ENCODE assay signal across 28 cellular contexts in the genomic region with DNA sequence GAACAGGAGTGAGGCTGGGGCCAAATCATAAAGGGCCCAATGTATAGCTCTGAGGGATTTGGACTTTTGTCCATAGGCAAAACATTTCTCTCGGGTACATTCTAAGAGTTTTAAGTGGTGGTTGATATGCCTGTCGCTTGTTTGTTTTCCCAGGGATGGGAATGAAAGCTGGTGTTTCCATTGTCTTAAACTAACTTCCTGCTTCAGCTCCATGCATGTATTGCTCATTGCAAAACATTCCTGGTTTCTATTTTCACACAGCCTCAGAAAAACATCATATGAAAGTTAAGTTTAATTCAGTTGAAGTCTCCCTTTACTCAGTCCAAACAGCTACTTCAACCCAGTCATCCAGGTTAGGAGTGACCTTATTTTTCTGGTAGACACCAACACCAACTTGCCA.
DNase-seq lines count a peak whose midpoint lies in the region; ATAC-seq, FAIRE-seq and TF ChIP-seq lines count a peak whose summit lies in the region.
"Had no signal": no experiment of that assay in that cellular context is flagged by ENCODE, and none has a peak within 500 bp of the region (broad histone marks: within the 10 kb centered on the region; RNA-seq: fewer than 3 reads in every experiment).

No MANE protein-coding gene starts in this region.

- H3K27me3 ChIP-seq in keratinocyte (ENCODE audit: control insufficient read depth, extremely low read depth, insufficient read depth, low read length) = no peaks in the 10 kb centered on the region
- H3K27me3 ChIP-seq: Peyer's patch, right lobe of liver had no signal

- H3K27ac ChIP-seq in keratinocyte (ENCODE audit: control insufficient read depth, insufficient read depth, low read length) (no peak overlapping the region), substantia nigra (ENCODE audit: low read depth, low read length, poor library complexity, severe bottlenecking) (no peak overlapping the region)
- H3K27ac ChIP-seq: Peyer's patch, right lobe of liver had no signal

- H3K9me3 ChIP-seq in keratinocyte (ENCODE audit: control insufficient read depth, low read depth, low read length) = no peaks in the 10 kb centered on the region
- H3K9me3 ChIP-seq: Peyer's patch, right lobe of liver had no signal

- no peak overlapping the region for H3K9ac ChIP-seq in keratinocyte (ENCODE audit: control insufficient read depth, extremely low read depth, insufficient read depth, low read length)

- H2AFZ ChIP-seq in keratinocyte (ENCODE audit: control insufficient read depth, low read length) = no peak overlapping the region

- peaks cover 35% of the 10 kb centered on the region for H3K4me1 ChIP-seq in keratinocyte (ENCODE audit: control insufficient read depth, extremely low read depth, insufficient read depth, low read length)
- H3K4me1 ChIP-seq: Peyer's patch, right lobe of liver had no signal

- dilution Hi-C loops in keratinocyte (cut with MboI; ENCODE audit: extremely low pct_ligation_motif_present, low sequenced_read_pairs) = no loop called here

- H3K79me2 ChIP-seq in keratinocyte (ENCODE audit: control insufficient read depth, insufficient read depth, low read length) = no peaks in the 10 kb centered on the region

- H3K36me3 Mint-ChIP-seq in chondrocyte (ENCODE audit: low read depth) = no peaks in the 10 kb centered on the region
- H3K36me3 Mint-ChIP-seq: activated CD8-positive, alpha-beta memory T cell treated with anti-CD3 and anti-CD28 coated beads, Interleukin-2, amount 10 ng/mL, durations not matched to agents 7 days and 5 days; activated naive CD4-positive, alpha-beta T cell treated with anti-CD3 and anti-CD28 coated beads, Interleukin-2, amount 50 U/mL, for 72 hours; CD4-positive, CD25-positive, alpha-beta regulatory T cell; stimulated activated memory B cell treated with anti-CD40 and anti-IgM and Interleukin-4, amounts not matched to agents 10 μg/mL and 1 μg/mL and 100 μg/mL, for 72 hours; WTC11 had no signal

- H3K4me2 ChIP-seq in keratinocyte (ENCODE audit: control insufficient read depth, extremely low read depth, insufficient read depth, low read depth, low read length) = no peak overlapping the region

- no peak for ATAC-seq in HG02798 (IDR thresholded peaks at IDR 0.05; ENCODE audit: poor library complexity, unreplicated experiment)
- no peak for ATAC-seq in GM19455 (IDR thresholded peaks at IDR 0.05; ENCODE audit: unreplicated experiment)
- ATAC-seq: activated CD8-positive, alpha-beta memory T cell treated with anti-CD3 and anti-CD28 coated beads, Interleukin-2, amount 10 ng/mL, durations not matched to agents 7 days and 5 days; activated naive CD4-positive, alpha-beta T cell treated with anti-CD3 and anti-CD28 coated beads, Interleukin-2, amount 50 U/mL, for 72 hours; left colon; right lobe of liver; stimulated activated memory B cell treated with anti-CD40 and anti-IgM and Interleukin-4, amounts not matched to agents 10 μg/mL and 1 μg/mL and 100 μg/mL, for 72 hours; WTC11 had no signal

- H3K27me3 Mint-ChIP-seq in chondrocyte (ENCODE audit: low read depth) = peaks cover 7% of the 10 kb centered on the region
- H3K27me3 Mint-ChIP-seq: activated CD8-positive, alpha-beta memory T cell treated with anti-CD3 and anti-CD28 coated beads, Interleukin-2, amount 10 ng/mL, durations not matched to agents 7 days and 5 days; CD4-positive, CD25-positive, alpha-beta regulatory T cell; central memory CD8-positive, alpha-beta T cell had no signal

- peak; percentile 52 for DNase-seq in LHCN-M2 (ENCODE audit: low read depth)
- DNase-seq in chondrocyte (ENCODE audit: low spot score) = no peak
- DNase-seq in keratinocyte (ENCODE audit: low read depth, low spot score) = no peak
- DNase-seq in NCI-H146 treated with DMSO at 0.1 percent for 48 hours (lab: John Stamatoyannopoulos, UW; ENCODE audit: unreplicated experiment) = no peak
- no peak for DNase-seq in substantia nigra (lab: John Stamatoyannopoulos, UW)
- DNase-seq: activated CD4-positive, alpha-beta T cell treated with anti-CD3 and anti-CD28 coated beads, Interleukin-2, amount 50 U/mL, for 1 hour; activated CD8-positive, alpha-beta memory T cell treated with anti-CD3 and anti-CD28 coated beads, Interleukin-2, amount 10 ng/mL, durations not matched to agents 7 days and 5 days; anterior cingulate cortex; CD4-positive, CD25-positive, alpha-beta regulatory T cell; foreskin melanocyte; left colon; NCI-H1930; NCI-H748 treated with DMSO at 0.1 percent for 48 hours; Peyer's patch; right lobe of liver; SIG-M5; stimulated activated CD4-positive, alpha-beta T cell treated with anti-CD3 and anti-CD28 coated beads, Interleukin-4, amount 100 ng/mL, for 4 hours; SW 1271; T1000 had no signal

- no peak overlapping the region for H3K4me3 ChIP-seq in keratinocyte (ENCODE audit: control insufficient read depth in 2 of 3, extremely low read depth in 1 of 3, insufficient read depth in 2 of 3, low read depth in 1 of 3, low read length in 3 of 3)
- H3K4me3 ChIP-seq: Peyer's patch, right lobe of liver had no signal

- FAIRE-seq in keratinocyte (lab: Jason Lieb, UNC) = peak; percentile 39
- FAIRE-seq: D721Med, endothelial cell of umbilical vein had no signal

- TF ChIP-seq CTCF in chondrocyte (IDR thresholded peaks at IDR 0.05) (no peak), keratinocyte (optimal IDR thresholded peaks at IDR 0.05 in 1 of 3, IDR thresholded peaks at IDR 0.05 in 1 of 3, conservative IDR thresholded peaks at IDR 0.05 in 1 of 3; ENCODE audit: extremely low read depth in 1 of 3, insufficient read depth in 2 of 3, low read length in 3 of 3) (no peak)

- no peaks in the 10 kb centered on the region for H3K9me3 Mint-ChIP-seq in chondrocyte (ENCODE audit: low read depth)
- H3K9me3 Mint-ChIP-seq: WTC11 had no signal

- H4K20me1 ChIP-seq in keratinocyte (ENCODE audit: control insufficient read depth, extremely low read depth, insufficient read depth, low read length) = no peaks in the 10 kb centered on the region

- no peak overlapping the region for H3K4me3 Mint-ChIP-seq in chondrocyte (ENCODE audit: unreplicated experiment)
- H3K4me3 Mint-ChIP-seq: activated CD8-positive, alpha-beta memory T cell treated with anti-CD3 and anti-CD28 coated beads, Interleukin-2, amount 10 ng/mL, durations not matched to agents 7 days and 5 days; CD4-positive, CD25-positive, alpha-beta regulatory T cell; central memory CD8-positive, alpha-beta T cell; stimulated activated memory B cell treated with anti-CD40 and anti-IgM and Interleukin-4, amounts not matched to agents 10 μg/mL and 1 μg/mL and 100 μg/mL, for 72 hours; WTC11 had no signal

- peak overlapping the region; percentile 52 for H3K27ac Mint-ChIP-seq in chondrocyte (ENCODE audit: unreplicated experiment)
- H3K27ac Mint-ChIP-seq: activated CD8-positive, alpha-beta memory T cell treated with anti-CD3 and anti-CD28 coated beads, Interleukin-2, amount 10 ng/mL, durations not matched to agents 7 days and 5 days; activated naive CD4-positive, alpha-beta T cell treated with anti-CD3 and anti-CD28 coated beads, Interleukin-2, amount 50 U/mL, for 72 hours; progenitor cell of endocrine pancreas; stimulated activated memory B cell treated with anti-CD40 and anti-IgM and Interleukin-4, amounts not matched to agents 10 μg/mL and 1 μg/mL and 100 μg/mL, for 72 hours; WTC11 had no signal

- no peaks in the 10 kb centered on the region for H3K9me1 ChIP-seq in keratinocyte (ENCODE audit: control insufficient read depth, extremely low read depth, insufficient read depth, low read length)

- peaks cover 13% of the 10 kb centered on the region for H3K4me1 Mint-ChIP-seq in chondrocyte (ENCODE audit: low read depth)
- H3K4me1 Mint-ChIP-seq: activated CD8-positive, alpha-beta memory T cell treated with anti-CD3 and anti-CD28 coated beads, Interleukin-2, amount 10 ng/mL, durations not matched to agents 7 days and 5 days; CD4-positive, CD25-positive, alpha-beta regulatory T cell; central memory CD8-positive, alpha-beta T cell; stimulated activated memory B cell treated with anti-CD40 and anti-IgM and Interleukin-4, amounts not matched to agents 10 μg/mL and 1 μg/mL and 100 μg/mL, for 72 hours; WTC11 had no signal

- H3K36me3 ChIP-seq in keratinocyte (ENCODE audit: control insufficient read depth in 2 of 2, extremely low read depth in 1 of 2, insufficient read depth in 2 of 2, low read length in 2 of 2) = no peaks in the 10 kb centered on the region
- H3K36me3 ChIP-seq: Peyer's patch, right lobe of liver had no signal
